Comparison of ENCODE assay signal across 1 cellular context in the genomic region with DNA sequence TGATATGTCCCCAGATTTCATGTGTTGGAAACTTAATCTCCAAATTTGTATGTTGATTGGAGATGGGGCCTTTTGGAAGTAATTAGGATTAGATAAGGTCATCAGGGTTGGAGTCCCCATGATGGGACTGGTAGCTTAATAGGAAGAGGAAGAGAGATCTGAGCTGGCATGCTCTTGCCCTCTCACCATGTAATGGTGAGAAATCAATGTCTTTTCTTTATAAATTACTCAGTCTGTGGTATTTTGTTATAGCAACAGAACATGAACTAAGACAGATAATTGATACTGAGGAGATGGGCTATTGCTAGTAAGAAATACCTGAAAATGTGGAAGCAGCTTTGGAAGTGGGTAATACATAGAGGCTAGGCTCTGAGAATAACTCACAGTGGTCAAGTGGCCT.
TF ChIP-seq lines count a peak whose summit lies in the region.

No MANE protein-coding gene starts in this region.

TF ChIP-seq in HepG2, 621 proteins besides CTCF, POLR2A, EP300 and RAD21:
- TF ChIP-seq, protein P1, sequence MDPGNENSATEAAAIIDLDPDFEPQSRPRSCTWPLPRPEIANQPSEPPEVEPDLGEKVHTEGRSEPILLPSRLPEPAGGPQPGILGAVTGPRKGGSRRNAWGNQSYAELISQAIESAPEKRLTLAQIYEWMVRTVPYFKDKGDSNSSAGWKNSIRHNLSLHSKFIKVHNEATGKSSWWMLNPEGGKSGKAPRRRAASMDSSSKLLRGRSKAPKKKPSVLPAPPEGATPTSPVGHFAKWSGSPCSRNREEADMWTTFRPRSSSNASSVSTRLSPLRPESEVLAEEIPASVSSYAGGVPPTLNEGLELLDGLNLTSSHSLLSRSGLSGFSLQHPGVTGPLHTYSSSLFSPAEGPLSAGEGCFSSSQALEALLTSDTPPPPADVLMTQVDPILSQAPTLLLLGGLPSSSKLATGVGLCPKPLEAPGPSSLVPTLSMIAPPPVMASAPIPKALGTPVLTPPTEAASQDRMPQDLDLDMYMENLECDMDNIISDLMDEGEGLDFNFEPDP (CRISPR knock-in tag; conservative IDR thresholded peaks at IDR 0.05) = no peak
- TF ChIP-seq FOXC1 (CRISPR knock-in tag; IDR thresholded peaks at IDR 0.05; ENCODE audit: borderline replicate concordance) (no peak), NONO (IDR thresholded peaks at IDR 0.05) (no peak), NONO (CRISPR knock-in tag; conservative IDR thresholded peaks at IDR 0.05) (no peak), KDM2A (CRISPR knock-in tag; IDR thresholded peaks at IDR 0.05; ENCODE audit: borderline replicate concordance, low read depth) (no peak), ZNF614 (CRISPR knock-in tag; IDR thresholded peaks at IDR 0.05; ENCODE audit: borderline replicate concordance) (no peak), ZNF20 (CRISPR knock-in tag; IDR thresholded peaks at IDR 0.05) (no peak)
- TF ChIP-seq, protein P2, sequence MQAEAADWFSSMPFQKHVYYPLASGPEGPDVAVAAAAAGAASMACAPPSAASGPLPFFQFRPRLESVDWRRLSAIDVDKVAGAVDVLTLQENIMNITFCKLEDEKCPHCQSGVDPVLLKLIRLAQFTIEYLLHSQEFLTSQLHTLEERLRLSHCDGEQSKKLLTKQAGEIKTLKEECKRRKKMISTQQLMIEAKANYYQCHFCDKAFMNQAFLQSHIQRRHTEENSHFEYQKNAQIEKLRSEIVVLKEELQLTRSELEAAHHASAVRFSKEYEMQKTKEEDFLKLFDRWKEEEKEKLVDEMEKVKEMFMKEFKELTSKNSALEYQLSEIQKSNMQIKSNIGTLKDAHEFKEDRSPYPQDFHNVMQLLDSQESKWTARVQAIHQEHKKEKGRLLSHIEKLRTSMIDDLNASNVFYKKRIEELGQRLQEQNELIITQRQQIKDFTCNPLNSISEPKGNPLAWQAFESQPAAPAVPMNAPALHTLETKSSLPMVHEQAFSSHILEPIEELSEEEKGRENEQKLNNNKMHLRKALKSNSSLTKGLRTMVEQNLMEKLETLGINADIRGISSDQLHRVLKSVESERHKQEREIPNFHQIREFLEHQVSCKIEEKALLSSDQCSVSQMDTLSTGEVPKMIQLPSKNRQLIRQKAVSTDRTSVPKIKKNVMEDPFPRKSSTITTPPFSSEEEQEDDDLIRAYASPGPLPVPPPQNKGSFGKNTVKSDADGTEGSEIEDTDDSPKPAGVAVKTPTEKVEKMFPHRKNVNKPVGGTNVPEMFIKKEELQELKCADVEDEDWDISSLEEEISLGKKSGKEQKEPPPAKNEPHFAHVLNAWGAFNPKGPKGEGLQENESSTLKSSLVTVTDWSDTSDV (CRISPR knock-in tag; IDR thresholded peaks at IDR 0.05) = no peak
- TF ChIP-seq, protein P3, sequence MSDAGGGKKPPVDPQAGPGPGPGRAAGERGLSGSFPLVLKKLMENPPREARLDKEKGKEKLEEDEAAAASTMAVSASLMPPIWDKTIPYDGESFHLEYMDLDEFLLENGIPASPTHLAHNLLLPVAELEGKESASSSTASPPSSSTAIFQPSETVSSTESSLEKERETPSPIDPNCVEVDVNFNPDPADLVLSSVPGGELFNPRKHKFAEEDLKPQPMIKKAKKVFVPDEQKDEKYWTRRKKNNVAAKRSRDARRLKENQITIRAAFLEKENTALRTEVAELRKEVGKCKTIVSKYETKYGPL (CRISPR knock-in tag; IDR thresholded peaks at IDR 0.05) = no peak
